9 cellular contexts compared by ENCODE assay signal in genomic region chr14:94770251-94770749, GRCh38. TPM values are rescaled to one million over a fixed set of nuclear protein-coding genes. Genes with fewer than 3 reads are reported as not detected.
DNase-seq lines count a peak whose midpoint lies in the region; ATAC-seq and TF ChIP-seq lines count a peak whose summit lies in the region.
"Had no signal": no experiment of that assay in that cellular context is flagged by ENCODE, and none has a peak within 500 bp of the region (broad histone marks: within the 10 kb centered on the region; RNA-seq: fewer than 3 reads in every experiment).

No MANE protein-coding gene starts in this region.

- H3K9me3 Mint-ChIP-seq in nephron: peaks cover 2% of the 10 kb centered on the region
- H3K9me3 Mint-ChIP-seq: IgD-negative memory B cell had no signal

- TF ChIP-seq CTCF in AG04450 (IDR thresholded peaks at IDR 0.05; ENCODE audit: low read depth, low read length): no peak
- TF ChIP-seq CTCF in nephron (IDR thresholded peaks at IDR 0.05; ENCODE audit: unreplicated experiment in 3 of 3): no peak

- no peak for ATAC-seq in GM21381 (IDR thresholded peaks at IDR 0.05; ENCODE audit: unreplicated experiment)

- no peak overlapping the region for H3K9ac ChIP-seq in HUES64 (ENCODE audit: low read depth, low read length)
- no peak overlapping the region for H3K9ac ChIP-seq in duodenal mucosa (ENCODE audit: low read depth in 1 of 2, low read length in 2 of 2)

- H3K9me3 ChIP-seq in AG04450 (ENCODE audit: control insufficient read depth, insufficient read depth, low read length): peaks cover 21% of the 10 kb centered on the region; the same call in 1 of the 2 replicates
- no peaks in the 10 kb centered on the region for H3K9me3 ChIP-seq in HUES64 (ENCODE audit: insufficient read depth, low read depth, low read length)
- H3K9me3 ChIP-seq in duodenal mucosa (ENCODE audit: control insufficient read depth in 1 of 2, low read length in 2 of 2): no peaks in the 10 kb centered on the region

- peaks cover 87% of the 10 kb centered on the region for H3K27me3 ChIP-seq in AG04450 (ENCODE audit: control insufficient read depth, insufficient read depth, low read length)
- peaks cover 100% of the 10 kb centered on the region for H3K27me3 ChIP-seq in HUES64 (ENCODE audit: insufficient read depth, low read length)
- H3K27me3 ChIP-seq in duodenal mucosa (ENCODE audit: control insufficient read depth in 1 of 2, insufficient read depth in 2 of 2, low read length in 2 of 2): peaks cover 83 to 97% of the 10 kb centered on the region in 2 donors

- H3K36me3 ChIP-seq in HUES64 (ENCODE audit: insufficient read depth, low read length) (no peaks in the 10 kb centered on the region), duodenal mucosa (ENCODE audit: control insufficient read depth in 1 of 2, insufficient read depth in 2 of 2, low read length in 2 of 2) (no peaks in the 10 kb centered on the region)

- POLR2A ChIA-PET in AG04450 (lab: Yijun Ruan, JAX): no interaction called here

- 0% methylated on average over 15 of the region's 18 CpGs for WGBS in HUES64

- H3K4me1 ChIP-seq in HUES64 (ENCODE audit: insufficient read depth, low read length) (peaks cover 55% of the 10 kb centered on the region), duodenal mucosa (ENCODE audit: control insufficient read depth in 1 of 2, insufficient read depth in 2 of 2, low read length in 2 of 2) (peaks cover 12% of the 10 kb centered on the region in 2 donors)

- H3K27ac ChIP-seq in AG04450 (ENCODE audit: low read depth, low read length) (no peak overlapping the region), HUES64 (ENCODE audit: low read depth, low read length) (no peak overlapping the region), duodenal mucosa (ENCODE audit: low read depth, low read length) (no peak overlapping the region)

- peaks cover 100% of the 10 kb centered on the region for H3K27me3 Mint-ChIP-seq in nephron (ENCODE audit: low read depth)

- H3K27ac Mint-ChIP-seq in nephron: peak overlapping the region in 1 of 3 experiments; percentile 70
- H3K27ac Mint-ChIP-seq: IgD-negative memory B cell had no signal

- peaks cover 40% of the 10 kb centered on the region for H3K4me1 Mint-ChIP-seq in nephron

- H3K4me3 ChIP-seq in AG04450 (ENCODE audit: low read depth, low read length) (peak overlapping the region; percentile 48), HUES64 (ENCODE audit: low read length) (peak overlapping the region; percentile 56), duodenal mucosa (ENCODE audit: low read depth in 1 of 2, low read length in 2 of 2) (peak overlapping the region; percentile 55 to 57)

- no peak for DNase-seq in AG04450 (ENCODE audit: low read depth, low spot score)
- no peak for DNase-seq in germinal center (ENCODE audit: low spot score)
- DNase-seq in iPS-NIHi7 (ENCODE audit: extremely low spot score): no peak
- no peak for DNase-seq in MV-4-11 (lab: John Stamatoyannopoulos, UW)

- peaks cover 6% of the 10 kb centered on the region for H3K36me3 Mint-ChIP-seq in nephron (ENCODE audit: low read depth)
- H3K36me3 Mint-ChIP-seq: IgD-negative memory B cell had no signal

- peak overlapping the region; percentile 60 to 79 (median 78) for H3K4me3 Mint-ChIP-seq in nephron

- CTCF ChIA-PET in AG04450 (lab: Charles Lee): no interaction called here

RNA-seq across cellular contexts. Expression of gene GSC, which starts 0.4 kb away (rescaled TPM):
- polyA plus RNA-seq in AG04450 (2011; rRNA removed): not detected in 2 replicates
- polyA minus RNA-seq in AG04450 (2011; rRNA and poly(A)+ RNA removed): not detected in 2 replicates
- polyA plus RNA-seq in HUES64 (2013, experiment 1 of 2): 2.5 TPM
- polyA plus RNA-seq in HUES64 (2013, experiment 2 of 2): 3.4 TPM
- polyA plus RNA-seq: IgD-negative memory B cell had no signal
